Comparison of ENCODE assay signal across 18 cellular contexts in genomic region chr17:81939881-81940385, GRCh38. TPM values are rescaled to one million over a fixed set of nuclear protein-coding genes. Genes with fewer than 3 reads are reported as not detected.
DNase-seq lines count a peak whose midpoint lies in the region; ATAC-seq and TF ChIP-seq lines count a peak whose summit lies in the region.
"Had no signal": no experiment of that assay in that cellular context is flagged by ENCODE, and none has a peak within 500 bp of the region (broad histone marks: within the 10 kb centered on the region; RNA-seq: fewer than 3 reads in every experiment).

No MANE protein-coding gene starts in this region.

- no peaks in the 10 kb centered on the region for H3K36me3 Mint-ChIP-seq in CD14-positive monocyte
- H3K36me3 Mint-ChIP-seq: IgD-negative memory B cell, type B pancreatic cell had no signal

- ATAC-seq in omental fat pad (ENCODE audit: low FRiP score), result peak; percentile 55
- ATAC-seq in GM19328 (IDR thresholded peaks at IDR 0.05; ENCODE audit: unreplicated experiment), result no peak
- ATAC-seq: A549, lower lobe of right lung had no signal

- no peaks in the 10 kb centered on the region for H3K36me3 ChIP-seq in cardiac muscle cell
- H3K36me3 ChIP-seq: ascending aorta, lower lobe of right lung, neutrophil had no signal

- no peak overlapping the region for H3K4me3 ChIP-seq in AG10803 (ENCODE audit: low read length)
- no peak overlapping the region for H3K4me3 ChIP-seq in cardiac muscle cell
- H3K4me3 ChIP-seq: A549, lower lobe of right lung had no signal

- H3K9me3 ChIP-seq in cardiac muscle cell (ENCODE audit: low read depth), result no peaks in the 10 kb centered on the region
- H3K9me3 ChIP-seq: A549, ascending aorta, lower lobe of right lung, neutrophil had no signal

- peak overlapping the region; percentile 80 for H3K27ac ChIP-seq in cardiac muscle cell
- H3K27ac ChIP-seq: A549, ascending aorta, lower lobe of right lung, neutrophil had no signal

- intact Hi-C loops in CD14-positive monocyte (cut with micrococcal nuclease), result no loop called here

- no peaks in the 10 kb centered on the region for H3K27me3 ChIP-seq in cardiac muscle cell

- H3K4me1 ChIP-seq in cardiac muscle cell (ENCODE audit: low read depth), result peaks cover 46% of the 10 kb centered on the region
- H3K4me1 ChIP-seq: lower lobe of right lung had no signal

- H3K9me3 Mint-ChIP-seq in CD14-positive monocyte, result peaks cover 0 to 4% (median 0%) of the 10 kb centered on the region in 7 donors
- H3K9me3 Mint-ChIP-seq: IgD-negative memory B cell, type B pancreatic cell had no signal

- TF ChIP-seq CTCF in AG10803 (conservative IDR thresholded peaks at IDR 0.05; ENCODE audit: low read length) (no peak), cardiac muscle cell (IDR thresholded peaks at IDR 0.05; ENCODE audit: low read depth, low read length) (no peak), omental fat pad (IDR thresholded peaks at IDR 0.05) (no peak), CD14-positive monocyte (IDR thresholded peaks at IDR 0.05) (no peak)

- DNase-seq in AG10803 (ENCODE audit: low read depth) (peak; percentile 67), anterior cingulate cortex (lab: John Stamatoyannopoulos, UW) (peak in 56 of 58 donors; percentile 26 to 92 (median 68)), cardiac muscle cell (ENCODE audit: low read depth in 1 of 2, low spot score in 1 of 2) (peak in 1 of 2 donors; percentile 54), omental fat pad (ENCODE audit: low spot score) (no peak), CD14-positive monocyte (ENCODE audit: low spot score) (no peak), DMS 273 treated with DMSO at 0.1 percent for 48 hours (lab: John Stamatoyannopoulos, UW) (no peak)
- no peak for DNase-seq in activated naive CD4-positive, alpha-beta T cell treated with anti-CD3 and anti-CD28 coated beads, Interleukin-2, amount 50 U/mL, for 16 hours
- DNase-seq: effector CD8-positive, alpha-beta T cell; lower lobe of right lung; NCI-H1417 had no signal

- H3K27ac Mint-ChIP-seq in CD14-positive monocyte, result no peak overlapping the region
- H3K27ac Mint-ChIP-seq: IgD-negative memory B cell, type B pancreatic cell had no signal

- peaks cover 15% of the 10 kb centered on the region for H3K4me1 Mint-ChIP-seq in CD14-positive monocyte

- peak overlapping the region in 1 of 2 donors; percentile 26 for H3K4me3 Mint-ChIP-seq in CD14-positive monocyte
- H3K4me3 Mint-ChIP-seq: type B pancreatic cell had no signal

- peaks cover 20 to 64% (median 36%) of the 10 kb centered on the region in 3 donors for H3K27me3 Mint-ChIP-seq in CD14-positive monocyte (ENCODE audit: low read depth in 3 of 3)

RNA-seq across cellular contexts. Expression of gene PYCR1, which starts 2.8 kb away (rescaled TPM):
- total RNA-seq in cardiac muscle cell, result 109 and 162 TPM in 2 replicates
- 147 and 153 TPM in 2 replicates for polyA plus RNA-seq in cardiac muscle cell
- total RNA-seq in omental fat pad, result 10 to 100 TPM in 2 of 4 donors, 1 to 10 TPM in 2; 4.8 to 13.9 (median 10.8) TPM
- polyA plus RNA-seq in CD14-positive monocyte, result not detected

RNA-seq across cellular contexts. Expression of gene MYADML2, which starts 7.1 kb away (rescaled TPM):
- 12.2 and 22.8 TPM in 2 replicates for total RNA-seq in cardiac muscle cell
- 17.1 and 17.9 TPM in 2 replicates for polyA plus RNA-seq in cardiac muscle cell
- not detected for total RNA-seq in omental fat pad
- polyA plus RNA-seq in CD14-positive monocyte, result not detected
- total RNA-seq: ascending aorta; lower lobe of right lung; NCI-H460; T-helper 1 cell treated with Interleukin-12 subunit alpha and Interleukin-12 subunit beta and Interleukin-4 antibody, amounts not matched to agents 30 ng/mL and 1 ng/mL, for 36 hours had no signal
- polyA plus RNA-seq: A549, IgD-negative memory B cell had no signal

RNA-seq across cellular contexts. Expression of gene MAFG, which starts 12.4 kb away (rescaled TPM):
- total RNA-seq in cardiac muscle cell (14.8 and 16.1 TPM in 2 replicates), omental fat pad (10 to 100 TPM; 22.2 to 31.5 (median 25.6) TPM)
- polyA plus RNA-seq in cardiac muscle cell (23.9 and 27.0 TPM in 2 replicates), CD14-positive monocyte (1 to 10 TPM; 7.4 to 7.6 TPM)

RNA-seq across cellular contexts. Expression of gene NOTUM, which starts 21.1 kb away (rescaled TPM):
- 7.4 and 8.1 TPM in 2 replicates for total RNA-seq in cardiac muscle cell
- polyA plus RNA-seq in cardiac muscle cell, result 4.2 and 8.8 TPM in 2 replicates
- not detected for total RNA-seq in omental fat pad
- not detected for polyA plus RNA-seq in CD14-positive monocyte
- total RNA-seq: ascending aorta had no signal
- polyA plus RNA-seq: IgD-negative memory B cell had no signal

RNA-seq across cellular contexts. Expression of gene SIRT7, which starts 22.0 kb away (rescaled TPM):
- total RNA-seq in cardiac muscle cell, result 10.4 and 26.7 TPM in 2 replicates
- polyA plus RNA-seq in cardiac muscle cell, result 13.3 and 16.7 TPM in 2 replicates
- 10 to 100 TPM; 15.4 to 25.7 (median 20.2) TPM for total RNA-seq in omental fat pad
- polyA plus RNA-seq in CD14-positive monocyte, result 10 to 100 TPM; 22.5 to 23.7 TPM

Comparison
In these comparisons a context has a peak if more than half of its experiments do, and no peak if none do; other contexts are left out.
1. DNase-seq: peak in AG10803 (single experiment) and anterior cingulate cortex (56 of 58); none in omental fat pad (single experiment), activated naive CD4-positive, alpha-beta T cell treated with anti-CD3 and anti-CD28 coated beads, Interleukin-2, amount 50 U/mL, for 16 hours (single experiment), CD14-positive monocyte (single experiment) and DMS 273 treated with DMSO at 0.1 percent for 48 hours (single experiment).
2. RNA of gene MYADML2, which starts 7.1 kb away (total RNA-seq): 12.2 to 22.8 TPM in cardiac muscle cell; not detected in omental fat pad; every median in the first group is over 10 times any median in the second.